ENCODE assay signal across 19 cellular contexts in genomic region chr7:110514973-110515372, GRCh38.
DNase-seq lines count a peak whose midpoint lies in the region; ATAC-seq, FAIRE-seq and TF ChIP-seq lines count a peak whose summit lies in the region.
"Had no signal": no experiment of that assay in that cellular context is flagged by ENCODE, and none has a peak within 500 bp of the region (broad histone marks: within the 10 kb centered on the region; RNA-seq: fewer than 3 reads in every experiment).

No MANE protein-coding gene starts in this region.

- WGBS in small intestine, 3 donors: 21 to 61% (median 24%) methylated on average over 3 of the region's 3 CpGs

- H3K9me3 Mint-ChIP-seq in nephron progenitor cell: peaks cover 4% of the 10 kb centered on the region

- no peaks in the 10 kb centered on the region for H3K4me1 ChIP-seq in small intestine (ENCODE audit: control insufficient read depth in 2 of 2, insufficient read depth in 1 of 2, low read depth in 1 of 2, low read length in 1 of 2)
- H3K4me1 ChIP-seq: BLaER1 had no signal

- TF ChIP-seq CTCF in nephron progenitor cell (IDR thresholded peaks at IDR 0.05): no peak

- H3K27me3 Mint-ChIP-seq in nephron progenitor cell (ENCODE audit: low read depth, poor library complexity): peaks cover 7% of the 10 kb centered on the region
- H3K27me3 Mint-ChIP-seq: CD4-positive, alpha-beta memory T cell had no signal

- H3K36me3 Mint-ChIP-seq in nephron progenitor cell (ENCODE audit: low read depth): peaks cover under 1% of the 10 kb centered on the region
- H3K36me3 Mint-ChIP-seq: CD14-positive monocyte; CD4-positive, alpha-beta memory T cell had no signal

- no peaks in the 10 kb centered on the region for H3K4me1 Mint-ChIP-seq in nephron progenitor cell
- H3K4me1 Mint-ChIP-seq: CD14-positive monocyte; CD4-positive, alpha-beta memory T cell had no signal

- H3K27ac ChIP-seq in small intestine (ENCODE audit: low read depth in 1 of 2, low read length in 1 of 2): no peak overlapping the region
- H3K27ac ChIP-seq: BLaER1, HL-60 had no signal

- no peak for FAIRE-seq in small intestine (lab: Jason Lieb, UNC)
- FAIRE-seq: GM12892, GM18507, H1 had no signal

- H3K27me3 ChIP-seq in small intestine (ENCODE audit: control insufficient read depth in 2 of 2, insufficient read depth in 2 of 2, low read length in 2 of 2): no peaks in the 10 kb centered on the region
- H3K27me3 ChIP-seq: BLaER1 had no signal

- no peak overlapping the region for H3K4me3 ChIP-seq in small intestine (ENCODE audit: low read depth in 1 of 2, low read length in 2 of 2)
- H3K4me3 ChIP-seq: BLaER1 had no signal

- peak overlapping the region; percentile 3 for H3K27ac Mint-ChIP-seq in nephron progenitor cell
- H3K27ac Mint-ChIP-seq: CD14-positive monocyte; CD4-positive, alpha-beta memory T cell had no signal

- H3K9me3 ChIP-seq in small intestine (ENCODE audit: control insufficient read depth, low read depth): no peaks in the 10 kb centered on the region

- ATAC-seq in GM21381 (IDR thresholded peaks at IDR 0.05; ENCODE audit: unreplicated experiment): no peak

- DNase-seq in NCI-H82 (lab: John Stamatoyannopoulos, UW) (peak; percentile 60), NCI-H82 treated with DMSO at 0.1 percent for 48 hours (lab: John Stamatoyannopoulos, UW; ENCODE audit: unreplicated experiment) (no peak), NCI-H1694 (lab: John Stamatoyannopoulos, UW) (peak; percentile 43), NCI-H69 (lab: John Stamatoyannopoulos, UW) (peak; percentile 72), nephron progenitor cell (no peak), SW 1271 (lab: John Stamatoyannopoulos, UW) (no peak), small intestine (no peak)
- DNase-seq: 8988T; CD4-positive, alpha-beta memory T cell; DMS53; GDM1; H9 had no signal

- H3K36me3 ChIP-seq in small intestine (ENCODE audit: control insufficient read depth in 2 of 2, insufficient read depth in 2 of 2, low read length in 2 of 2): no peaks in the 10 kb centered on the region
- H3K36me3 ChIP-seq: BLaER1 had no signal

- H3K4me3 Mint-ChIP-seq in nephron progenitor cell: no peak overlapping the region
- H3K4me3 Mint-ChIP-seq: CD14-positive monocyte; CD4-positive, alpha-beta memory T cell; H9 had no signal

Comparison
In these comparisons a context has a peak if more than half of its experiments do, and no peak if none do; other contexts are left out.
1. DNase-seq: peak in NCI-H82 (single experiment), NCI-H1694 (single experiment) and NCI-H69 (single experiment); none in NCI-H82 treated with DMSO at 0.1 percent for 48 hours (single experiment), nephron progenitor cell (single experiment), SW 1271 (0 of 2) and small intestine (single experiment).